8 cellular contexts compared by ENCODE assay signal in genomic region chr4:140154572-140154891, GRCh38. TPM values are rescaled to one million over a fixed set of nuclear protein-coding genes. Genes with fewer than 3 reads are reported as not detected.
DNase-seq lines count a peak whose midpoint lies in the region; TF ChIP-seq lines count a peak whose summit lies in the region.

No MANE protein-coding gene starts in this region.

- intact Hi-C loops in CD14-positive monocyte (cut with micrococcal nuclease), result loop anchor here (5.0 kb wide), 5 partner anchors 62 to 417 kb away; no protein-coding TSS in a partner anchor

- H3K4me3 ChIP-seq in LNCaP clone FGC (ENCODE audit: low read depth, low read length), result peak overlapping the region; percentile 64
- H3K4me3 ChIP-seq in duodenal mucosa (ENCODE audit: low read depth in 1 of 2, low read length in 2 of 2), result peak overlapping the region; percentile 90 to 97

- H3K9ac ChIP-seq in duodenal mucosa (ENCODE audit: low read depth in 1 of 2, low read length in 2 of 2), result peak overlapping the region; percentile 61 to 77

- H3K36me3 Mint-ChIP-seq in CD14-positive monocyte (no peaks in the 10 kb centered on the region), neural crest cell (ENCODE audit: low read depth) (no peaks in the 10 kb centered on the region)

- H3K4me3 Mint-ChIP-seq in CD14-positive monocyte, result peak overlapping the region; percentile 97
- peak overlapping the region; percentile 100 for H3K4me3 Mint-ChIP-seq in neural crest cell

- no peaks in the 10 kb centered on the region for H3K9me3 ChIP-seq in duodenal mucosa (ENCODE audit: control insufficient read depth in 1 of 2, low read length in 2 of 2)

- no peaks in the 10 kb centered on the region for H3K27me3 ChIP-seq in duodenal mucosa (ENCODE audit: control insufficient read depth in 1 of 2, insufficient read depth in 2 of 2, low read length in 2 of 2)

- H3K27ac ChIP-seq in duodenal mucosa (ENCODE audit: low read depth, low read length), result peak overlapping the region; percentile 88

- no peaks in the 10 kb centered on the region for H3K36me3 ChIP-seq in duodenal mucosa (ENCODE audit: control insufficient read depth in 1 of 2, insufficient read depth in 2 of 2, low read length in 2 of 2)

- peaks cover 36% of the 10 kb centered on the region for H3K4me1 Mint-ChIP-seq in CD14-positive monocyte
- peaks cover 22% of the 10 kb centered on the region for H3K4me1 Mint-ChIP-seq in neural crest cell

- peaks cover 0 to 1% (median 0%) of the 10 kb centered on the region in 3 donors for H3K27me3 Mint-ChIP-seq in CD14-positive monocyte (ENCODE audit: low read depth in 3 of 3)
- H3K27me3 Mint-ChIP-seq in neural crest cell (ENCODE audit: low read depth), result peaks cover 2% of the 10 kb centered on the region

- no peak for DNase-seq in CD14-positive monocyte (ENCODE audit: low spot score)
- DNase-seq in LNCaP clone FGC (ENCODE audit: low read depth), result no peak
- DNase-seq in neural crest cell (ENCODE audit: low read depth, low spot score), result no peak
- no peak for DNase-seq in KBM-7
- no peak for DNase-seq in GM20000 (ENCODE audit: low spot score)
- DNase-seq in GM03348 (ENCODE audit: low spot score), result no peak
- no peak for DNase-seq in activated CD4-positive, CD25-positive, alpha-beta regulatory T cell (lab: John Stamatoyannopoulos, UW)

- no peaks in the 10 kb centered on the region for H3K9me3 Mint-ChIP-seq in CD14-positive monocyte
- no peaks in the 10 kb centered on the region for H3K9me3 Mint-ChIP-seq in neural crest cell

- peaks cover 11 to 23% of the 10 kb centered on the region in 2 donors for H3K4me1 ChIP-seq in duodenal mucosa (ENCODE audit: control insufficient read depth in 1 of 2, insufficient read depth in 2 of 2, low read length in 2 of 2)

- in situ Hi-C loops in KBM-7 (cut with MboI; ENCODE audit: low pct_unique_long_range_greater_than_20kb, low sequenced_read_pairs), result no loop called here

- TF ChIP-seq CTCF in CD14-positive monocyte (IDR thresholded peaks at IDR 0.05) (no peak), LNCaP clone FGC (IDR thresholded peaks at IDR 0.05; ENCODE audit: control insufficient read depth, extremely low read depth, insufficient read depth) (no peak), neural crest cell (conservative IDR thresholded peaks at IDR 0.05) (peak; percentile 7), GM20000 (IDR thresholded peaks at IDR 0.05; ENCODE audit: extremely low read depth, missing control alignments) (no peak)

- H3K27ac Mint-ChIP-seq in CD14-positive monocyte (peak overlapping the region; percentile 92 to 97 (median 94)), neural crest cell (ENCODE audit: unreplicated experiment) (peak overlapping the region; percentile 98)

RNA-seq across cellular contexts. Expression of gene MAML3, which starts 0.5 kb away (rescaled TPM):
- polyA plus RNA-seq in CD14-positive monocyte, result 1 to 10 TPM; 1.5 to 2.3 TPM
- 21.8 and 22.2 TPM in 2 replicates for total RNA-seq in neural crest cell
